ENCODE assay signal across 1 cellular context in the genomic region with DNA sequence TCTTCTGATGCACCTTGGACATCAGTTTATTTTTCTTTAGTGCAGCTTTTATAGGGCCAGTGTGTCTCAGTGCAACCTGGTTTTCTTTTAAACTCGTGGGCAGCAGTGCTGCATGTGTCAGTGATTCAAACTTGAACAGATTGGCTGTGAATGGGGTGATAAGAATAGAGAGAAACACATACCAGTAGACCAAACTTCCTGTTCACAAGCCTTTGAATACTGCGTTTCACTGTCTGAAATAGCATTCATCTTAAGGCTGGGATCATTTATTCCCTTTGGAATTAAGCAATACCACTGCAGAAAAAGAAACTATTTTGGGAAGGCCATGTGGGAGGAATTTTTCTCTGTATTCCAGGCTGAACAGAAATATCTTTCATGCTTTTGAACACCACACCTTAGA.
TF ChIP-seq lines count a peak whose summit lies in the region.

No MANE protein-coding gene starts in this region.

TF ChIP-seq in SK-N-SH, 30 proteins besides CTCF, POLR2A, EP300 and RAD21 (continued from another document):
- TF ChIP-seq, protein P1, sequence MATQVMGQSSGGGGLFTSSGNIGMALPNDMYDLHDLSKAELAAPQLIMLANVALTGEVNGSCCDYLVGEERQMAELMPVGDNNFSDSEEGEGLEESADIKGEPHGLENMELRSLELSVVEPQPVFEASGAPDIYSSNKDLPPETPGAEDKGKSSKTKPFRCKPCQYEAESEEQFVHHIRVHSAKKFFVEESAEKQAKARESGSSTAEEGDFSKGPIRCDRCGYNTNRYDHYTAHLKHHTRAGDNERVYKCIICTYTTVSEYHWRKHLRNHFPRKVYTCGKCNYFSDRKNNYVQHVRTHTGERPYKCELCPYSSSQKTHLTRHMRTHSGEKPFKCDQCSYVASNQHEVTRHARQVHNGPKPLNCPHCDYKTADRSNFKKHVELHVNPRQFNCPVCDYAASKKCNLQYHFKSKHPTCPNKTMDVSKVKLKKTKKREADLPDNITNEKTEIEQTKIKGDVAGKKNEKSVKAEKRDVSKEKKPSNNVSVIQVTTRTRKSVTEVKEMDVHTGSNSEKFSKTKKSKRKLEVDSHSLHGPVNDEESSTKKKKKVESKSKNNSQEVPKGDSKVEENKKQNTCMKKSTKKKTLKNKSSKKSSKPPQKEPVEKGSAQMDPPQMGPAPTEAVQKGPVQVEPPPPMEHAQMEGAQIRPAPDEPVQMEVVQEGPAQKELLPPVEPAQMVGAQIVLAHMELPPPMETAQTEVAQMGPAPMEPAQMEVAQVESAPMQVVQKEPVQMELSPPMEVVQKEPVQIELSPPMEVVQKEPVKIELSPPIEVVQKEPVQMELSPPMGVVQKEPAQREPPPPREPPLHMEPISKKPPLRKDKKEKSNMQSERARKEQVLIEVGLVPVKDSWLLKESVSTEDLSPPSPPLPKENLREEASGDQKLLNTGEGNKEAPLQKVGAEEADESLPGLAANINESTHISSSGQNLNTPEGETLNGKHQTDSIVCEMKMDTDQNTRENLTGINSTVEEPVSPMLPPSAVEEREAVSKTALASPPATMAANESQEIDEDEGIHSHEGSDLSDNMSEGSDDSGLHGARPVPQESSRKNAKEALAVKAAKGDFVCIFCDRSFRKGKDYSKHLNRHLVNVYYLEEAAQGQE (IDR thresholded peaks at IDR 0.05; ENCODE audit: low read depth, low read length) = no peak
- TF ChIP-seq, protein P2, sequence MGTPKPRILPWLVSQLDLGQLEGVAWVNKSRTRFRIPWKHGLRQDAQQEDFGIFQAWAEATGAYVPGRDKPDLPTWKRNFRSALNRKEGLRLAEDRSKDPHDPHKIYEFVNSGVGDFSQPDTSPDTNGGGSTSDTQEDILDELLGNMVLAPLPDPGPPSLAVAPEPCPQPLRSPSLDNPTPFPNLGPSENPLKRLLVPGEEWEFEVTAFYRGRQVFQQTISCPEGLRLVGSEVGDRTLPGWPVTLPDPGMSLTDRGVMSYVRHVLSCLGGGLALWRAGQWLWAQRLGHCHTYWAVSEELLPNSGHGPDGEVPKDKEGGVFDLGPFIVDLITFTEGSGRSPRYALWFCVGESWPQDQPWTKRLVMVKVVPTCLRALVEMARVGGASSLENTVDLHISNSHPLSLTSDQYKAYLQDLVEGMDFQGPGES (IDR thresholded peaks at IDR 0.05; ENCODE audit: low read depth, low read length) = no peak
- TF ChIP-seq CHD2 (IDR thresholded peaks at IDR 0.05; ENCODE audit: low read length, partially characterized antibody) (no peak), TEAD4 (IDR thresholded peaks at IDR 0.05; ENCODE audit: borderline replicate concordance, insufficient read depth) (peak; percentile 10; the same call in 1 of the 2 replicates), GABPA (IDR thresholded peaks at IDR 0.05; ENCODE audit: low read depth) (no peak)
- TF ChIP-seq, protein P3, sequence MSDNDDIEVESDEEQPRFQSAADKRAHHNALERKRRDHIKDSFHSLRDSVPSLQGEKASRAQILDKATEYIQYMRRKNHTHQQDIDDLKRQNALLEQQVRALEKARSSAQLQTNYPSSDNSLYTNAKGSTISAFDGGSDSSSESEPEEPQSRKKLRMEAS (IDR thresholded peaks at IDR 0.05; ENCODE audit: low read depth) = no peak
